ENCODE assay signal across 26 cellular contexts in the genomic region with DNA sequence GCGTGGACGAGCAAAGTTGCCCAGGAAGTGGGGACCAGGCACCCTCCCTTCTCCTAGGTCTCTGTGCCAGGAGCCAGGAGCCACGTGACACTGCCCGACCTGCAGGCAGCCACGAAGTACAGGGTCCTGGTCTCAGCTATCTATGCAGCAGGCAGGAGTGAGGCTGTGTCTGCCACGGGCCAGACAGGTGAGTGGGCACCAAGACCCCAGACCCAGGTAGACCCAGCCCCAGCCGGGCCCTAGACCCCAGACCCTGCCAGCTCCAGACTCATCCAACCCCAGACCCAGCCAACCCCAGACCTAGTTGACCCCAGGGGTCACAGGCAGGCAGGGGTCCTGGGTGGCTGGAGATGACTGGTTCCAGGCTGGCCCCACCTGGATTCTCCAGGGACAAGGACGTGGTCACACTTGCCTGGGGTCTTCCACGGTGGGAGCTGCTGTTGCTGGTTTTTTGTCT. TPM values are rescaled to one million over a fixed set of nuclear protein-coding genes. Genes with fewer than 3 reads are reported as not detected.
A peak's percentile ranks its signal among the peaks of the same experiment; 100 is the strongest.
DNase-seq lines count a peak whose midpoint lies in the region; ATAC-seq and TF ChIP-seq lines count a peak whose summit lies in the region.
"Had no signal": no experiment of that assay in that cellular context is flagged by ENCODE, and none has a peak within 500 bp of the region (broad histone marks: within the 10 kb centered on the region; RNA-seq: fewer than 3 reads in every experiment).

No MANE protein-coding gene starts in this region.

- WGBS in heart left ventricle, 4 donors: 53 to 71% (median 59%) methylated on average over 7 to 9 of the region's 9 CpGs; no CpG with 5 or more reads in 1 of the 4 donors

- H3K9me3 ChIP-seq in heart left ventricle (no peaks in the 10 kb centered on the region), right atrium auricular region (no peaks in the 10 kb centered on the region), lower lobe of right lung (no peaks in the 10 kb centered on the region)
- H3K9me3 ChIP-seq: BLaER1 treated with 17β-estradiol and CSF1 and Interleukin-3, amounts not matched to agents 10 nM and 100 nM; Peyer's patch had no signal

- DNase-seq in heart left ventricle (peak in 3 of 5 donors; percentile 35 to 58 (median 41)), right atrium auricular region (ENCODE audit: low spot score) (no peak), globus pallidus (ENCODE audit: low spot score) (peak; percentile 20), lower lobe of right lung (peak; percentile 40), NCI-H1092 treated with DMSO at 0.1 percent for 48 hours (lab: John Stamatoyannopoulos, UW) (no peak)
- DNase-seq in activated CD4-positive, alpha-beta T cell treated with anti-CD3 and anti-CD28 coated beads for 4 hours: no peak
- DNase-seq: Calu3; CD8-positive, alpha-beta T cell; EL; GM23248; Kasumi-1; MM.1S; NCI-H1092; NCI-H146; NCI-H2029 treated with DMSO at 0.1 percent for 48 hours; NCI-H2171; NCI-H446 treated with DMSO at 0.1 percent for 48 hours; NCI-H69; NK-92 treated with Interleukin-12 subunit alpha and Interleukin-12 subunit beta, amount 100 ng/mL, for 24 hours; Peyer's patch; SHP77 had no signal

- TF ChIP-seq POLR2A in heart left ventricle (IDR thresholded peaks at IDR 0.05): no peak

- ATAC-seq in heart left ventricle (peak in 2 of 4 donors; percentile 21 to 30), lower lobe of right lung (no peak), HG03457 (IDR thresholded peaks at IDR 0.05; ENCODE audit: unreplicated experiment) (no peak)
- ATAC-seq: CD8-positive, alpha-beta T cell; GM12878; HCT116 had no signal

- intact Hi-C loops in heart left ventricle (cut with DNase I) (no loop called here), lower lobe of right lung (cut with DNase I) (no loop called here)

- TF ChIP-seq CTCF in heart left ventricle (IDR thresholded peaks at IDR 0.05): no peak
- no peak for TF ChIP-seq CTCF in right atrium auricular region (IDR thresholded peaks at IDR 0.05)
- no peak for TF ChIP-seq CTCF in lower lobe of right lung (IDR thresholded peaks at IDR 0.05)

- H3K4me3 ChIP-seq in heart left ventricle: no peak overlapping the region
- H3K4me3 ChIP-seq in right atrium auricular region: no peak overlapping the region
- H3K4me3 ChIP-seq in lower lobe of right lung: no peak overlapping the region
- H3K4me3 ChIP-seq: BLaER1 treated with 17β-estradiol and CSF1 and Interleukin-3, amounts not matched to agents 10 nM and 100 nM; GM12878; GM23248; Peyer's patch; SK-N-MC had no signal

- H3K36me3 ChIP-seq in heart left ventricle (no peaks in the 10 kb centered on the region), right atrium auricular region (no peaks in the 10 kb centered on the region), lower lobe of right lung (no peaks in the 10 kb centered on the region)
- H3K36me3 ChIP-seq: BLaER1 treated with 17β-estradiol and CSF1 and Interleukin-3, amounts not matched to agents 10 nM and 100 nM; Peyer's patch had no signal

- H3K27ac ChIP-seq in heart left ventricle: no peak overlapping the region
- no peak overlapping the region for H3K27ac ChIP-seq in right atrium auricular region
- no peak overlapping the region for H3K27ac ChIP-seq in lower lobe of right lung
- H3K27ac ChIP-seq: BLaER1 treated with 17β-estradiol and CSF1 and Interleukin-3, amounts not matched to agents 10 nM and 100 nM; GM23248; Peyer's patch; SK-N-MC had no signal

- H3K27me3 ChIP-seq in heart left ventricle (peaks cover 3 to 20% (median 4%) of the 10 kb centered on the region in 9 donors), right atrium auricular region (no peaks in the 10 kb centered on the region), lower lobe of right lung (ENCODE audit: low read depth) (peaks cover 27% of the 10 kb centered on the region)
- H3K27me3 ChIP-seq: BLaER1 treated with 17β-estradiol and CSF1 and Interleukin-3, amounts not matched to agents 10 nM and 100 nM; Peyer's patch had no signal

- peaks cover 0 to 7% (median 0%) of the 10 kb centered on the region in 12 donors for H3K4me1 ChIP-seq in heart left ventricle
- peaks cover 0 to 7% of the 10 kb centered on the region in 2 donors for H3K4me1 ChIP-seq in right atrium auricular region
- peaks cover 16% of the 10 kb centered on the region for H3K4me1 ChIP-seq in lower lobe of right lung
- H3K4me1 ChIP-seq: Peyer's patch had no signal

RNA-seq across cellular contexts. Expression of gene COL20A1, which starts 21.1 kb away (rescaled TPM):
- total RNA-seq in heart left ventricle (not detected), right atrium auricular region (not detected), lower lobe of right lung (not detected)
- not detected for polyA plus RNA-seq in heart left ventricle
- total RNA-seq: Calu3, GM12878, GM23248, Peyer's patch had no signal
- polyA plus RNA-seq: GM12878, GM23248 had no signal

RNA-seq across cellular contexts. Expression of gene ARFGAP1, which starts 41.4 kb away (rescaled TPM):
- total RNA-seq in heart left ventricle: 10 to 100 TPM; 14.3 to 51.6 (median 29.2) TPM
- 10 to 100 TPM; 41.8 to 43.8 TPM for polyA plus RNA-seq in heart left ventricle
- total RNA-seq in right atrium auricular region: 10 to 100 TPM; 19.1 to 20.7 TPM
- total RNA-seq in lower lobe of right lung: 66.2 TPM

RNA-seq across cellular contexts. Expression of gene CHRNA4, which starts 47.1 kb away (rescaled TPM):
- total RNA-seq in heart left ventricle (1 to 10 TPM in 2 of 9 donors, under 1 TPM in 2, not detected in 5; 0.16 to 1.5 (median 0.81) TPM), right atrium auricular region (not detected), lower lobe of right lung (not detected)
- under 1 TPM; 0.06 to 0.23 TPM for polyA plus RNA-seq in heart left ventricle
- total RNA-seq: Calu3; CD8-positive, alpha-beta T cell; GM23248; Peyer's patch had no signal
- polyA plus RNA-seq: GM23248 had no signal

RNA-seq across cellular contexts. Expression of gene NKAIN4, which starts 59.8 kb away (rescaled TPM):
- total RNA-seq in heart left ventricle: not detected
- polyA plus RNA-seq in heart left ventricle: not detected
- not detected for total RNA-seq in right atrium auricular region
- total RNA-seq in lower lobe of right lung: not detected
- total RNA-seq: Calu3; CD8-positive, alpha-beta T cell; GM12878; GM23248; Peyer's patch had no signal
- polyA plus RNA-seq: GM23248 had no signal

Comparison
In these comparisons a context has a peak if more than half of its experiments do, and no peak if none do; other contexts are left out.
1. DNase-seq: peak in heart left ventricle (3 of 5), globus pallidus (single experiment) and lower lobe of right lung (single experiment); none in right atrium auricular region (single experiment), NCI-H1092 treated with DMSO at 0.1 percent for 48 hours (single experiment) and activated CD4-positive, alpha-beta T cell treated with anti-CD3 and anti-CD28 coated beads for 4 hours (0 of 2).